1 cellular context compared by ENCODE assay signal in the genomic region with DNA sequence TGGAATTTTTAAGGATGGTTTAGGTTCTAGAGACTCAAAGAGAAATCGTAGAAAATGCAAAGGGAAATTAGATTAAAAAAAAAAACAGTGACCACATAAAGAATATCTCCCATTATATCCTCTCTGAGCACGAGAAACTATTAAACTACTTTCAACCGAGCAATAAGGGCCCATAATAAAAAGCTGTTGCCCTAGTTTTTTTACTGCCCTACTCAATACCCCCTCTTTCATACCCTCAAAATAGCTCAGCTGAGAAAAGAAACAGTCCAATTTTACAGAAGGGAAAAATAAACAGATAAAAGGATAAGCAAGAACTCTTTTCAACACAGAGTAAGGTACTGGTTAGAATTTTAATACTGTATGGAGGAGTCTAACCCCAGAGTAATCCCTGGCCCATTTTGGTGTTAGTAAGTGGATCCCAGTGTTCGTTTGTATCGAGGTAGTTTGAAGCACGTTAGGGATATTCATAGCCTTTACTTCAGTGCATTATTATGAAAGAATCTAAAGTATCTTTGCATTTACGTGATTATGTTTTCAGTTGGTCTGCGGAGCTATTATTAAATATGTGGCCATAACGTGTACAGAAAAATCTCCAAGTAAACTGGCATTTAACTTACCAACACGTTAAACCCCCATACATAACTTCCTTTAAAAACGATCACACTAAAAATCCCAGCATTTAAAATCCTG.
A peak's percentile ranks its signal among the peaks of the same experiment; 100 is the strongest.
TF ChIP-seq lines count a peak whose summit lies in the region.

No MANE protein-coding gene starts in this region.

TF ChIP-seq in HepG2, 621 proteins besides CTCF, POLR2A, EP300 and RAD21:
- TF ChIP-seq ARID2 (CRISPR knock-in tag; IDR thresholded peaks at IDR 0.05; ENCODE audit: borderline replicate concordance) (0 out of 2 replicates have a peak, but pooled peaks have one; percentile 1), ZNF547 (CRISPR knock-in tag; IDR thresholded peaks at IDR 0.05) (no peak)
